ENCODE assay signal across 1 cellular context in the genomic region with DNA sequence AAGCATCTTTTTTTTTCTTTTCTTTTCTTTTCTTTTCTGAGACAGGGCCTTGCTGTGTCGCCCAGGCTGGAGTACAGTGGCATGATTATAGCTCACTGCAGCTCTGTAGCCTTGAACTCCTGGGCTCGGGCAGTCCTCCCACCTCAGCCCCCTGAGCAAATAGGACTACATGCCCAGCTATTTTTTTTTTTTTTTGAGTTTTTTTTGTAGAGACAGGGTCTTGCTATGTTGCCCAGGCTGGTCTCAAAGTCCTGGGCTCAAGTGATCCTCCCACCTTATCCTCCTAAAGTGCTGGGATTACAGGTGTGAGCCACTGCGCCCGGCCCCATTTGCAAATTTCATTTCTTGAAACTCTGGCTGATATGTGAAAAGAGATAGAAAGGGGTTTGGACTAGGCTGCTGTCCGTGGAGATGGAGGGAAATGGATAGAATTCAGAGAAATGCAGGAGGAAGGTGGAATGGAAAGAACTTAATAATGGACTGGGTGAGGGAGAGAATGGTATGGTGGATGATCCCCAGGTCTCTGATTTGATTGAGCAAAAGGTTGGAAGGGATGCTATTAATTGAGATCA.
TF ChIP-seq lines count a peak whose summit lies in the region.

No MANE protein-coding gene starts in this region.

TF ChIP-seq in HepG2, 621 proteins besides CTCF, POLR2A, EP300 and RAD21 (continued from another document):
- TF ChIP-seq GMEB2 (CRISPR knock-in tag; IDR thresholded peaks at IDR 0.05; ENCODE audit: low read depth) = no peak
- TF ChIP-seq ARID3A (IDR thresholded peaks at IDR 0.05; ENCODE audit: low read depth, low read length) = no peak
- no peak for TF ChIP-seq ZNF317 (CRISPR knock-in tag; IDR thresholded peaks at IDR 0.05)
- TF ChIP-seq, protein P1, sequence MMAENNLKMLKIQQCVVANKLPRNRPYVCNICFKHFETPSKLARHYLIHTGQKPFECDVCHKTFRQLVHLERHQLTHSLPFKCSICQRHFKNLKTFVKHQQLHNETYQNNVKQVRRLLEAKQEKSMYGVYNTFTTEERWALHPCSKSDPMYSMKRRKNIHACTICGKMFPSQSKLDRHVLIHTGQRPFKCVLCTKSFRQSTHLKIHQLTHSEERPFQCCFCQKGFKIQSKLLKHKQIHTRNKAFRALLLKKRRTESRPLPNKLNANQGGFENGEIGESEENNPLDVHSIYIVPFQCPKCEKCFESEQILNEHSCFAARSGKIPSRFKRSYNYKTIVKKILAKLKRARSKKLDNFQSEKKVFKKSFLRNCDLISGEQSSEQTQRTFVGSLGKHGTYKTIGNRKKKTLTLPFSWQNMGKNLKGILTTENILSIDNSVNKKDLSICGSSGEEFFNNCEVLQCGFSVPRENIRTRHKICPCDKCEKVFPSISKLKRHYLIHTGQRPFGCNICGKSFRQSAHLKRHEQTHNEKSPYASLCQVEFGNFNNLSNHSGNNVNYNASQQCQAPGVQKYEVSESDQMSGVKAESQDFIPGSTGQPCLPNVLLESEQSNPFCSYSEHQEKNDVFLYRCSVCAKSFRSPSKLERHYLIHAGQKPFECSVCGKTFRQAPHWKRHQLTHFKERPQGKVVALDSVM (CRISPR knock-in tag; IDR thresholded peaks at IDR 0.05) = no peak
- TF ChIP-seq ZNF121 (CRISPR knock-in tag; IDR thresholded peaks at IDR 0.05) = peak; percentile 98
- TF ChIP-seq TAF1 (CRISPR knock-in tag; IDR thresholded peaks at IDR 0.05) = no peak
- no peak for TF ChIP-seq HNRNPLL (IDR thresholded peaks at IDR 0.05; ENCODE audit: low read depth, low read length, poor library complexity, severe bottlenecking)
- no peak for TF ChIP-seq ZNF484 (CRISPR knock-in tag; IDR thresholded peaks at IDR 0.05; ENCODE audit: borderline replicate concordance, low read depth)
- no peak for TF ChIP-seq HMG20B (CRISPR knock-in tag; conservative IDR thresholded peaks at IDR 0.05)
- TF ChIP-seq CCAR2 (optimal IDR thresholded peaks at IDR 0.05; ENCODE audit: low read depth, low read length) = no peak
- peak; percentile 41; the same call in 1 of the 2 replicates for TF ChIP-seq ZMYM2 (CRISPR knock-in tag; IDR thresholded peaks at IDR 0.05)
- TF ChIP-seq ZNF326 (CRISPR knock-in tag; IDR thresholded peaks at IDR 0.05; ENCODE audit: borderline replicate concordance) = no peak
- no peak for TF ChIP-seq ZC3H4 (CRISPR knock-in tag; IDR thresholded peaks at IDR 0.05; ENCODE audit: borderline replicate concordance)
- no peak for TF ChIP-seq KLF9 (CRISPR knock-in tag; IDR thresholded peaks at IDR 0.05; ENCODE audit: low read depth)
- no peak for TF ChIP-seq NR2F2 (IDR thresholded peaks at IDR 0.05; ENCODE audit: borderline replicate concordance, low read depth)
- no peak for TF ChIP-seq ZNF12 (CRISPR knock-in tag; IDR thresholded peaks at IDR 0.05)
- TF ChIP-seq ZNF687 (CRISPR knock-in tag; IDR thresholded peaks at IDR 0.05) = no peak
- no peak for TF ChIP-seq GABPB1 (CRISPR knock-in tag; IDR thresholded peaks at IDR 0.05)
- no peak for TF ChIP-seq ARHGAP35 (CRISPR knock-in tag; IDR thresholded peaks at IDR 0.05; ENCODE audit: borderline replicate concordance)
- TF ChIP-seq ZBTB38 (CRISPR knock-in tag; IDR thresholded peaks at IDR 0.05) = no peak
- no peak for TF ChIP-seq ZNF18 (CRISPR knock-in tag; IDR thresholded peaks at IDR 0.05; ENCODE audit: insufficient replicate concordance)
- TF ChIP-seq ZFX (CRISPR knock-in tag; IDR thresholded peaks at IDR 0.05; ENCODE audit: low read depth) = peak; percentile 49; the same call in 1 of the 2 replicates
- TF ChIP-seq ZMYM3 (CRISPR knock-in tag; IDR thresholded peaks at IDR 0.05) = peak; percentile 84
- no peak for TF ChIP-seq SMAD9 (CRISPR knock-in tag; IDR thresholded peaks at IDR 0.05)
- TF ChIP-seq RARA (CRISPR knock-in tag; IDR thresholded peaks at IDR 0.05) = peak; percentile 29; the same call in 1 of the 2 replicates
- no peak for TF ChIP-seq ZSCAN21 (CRISPR knock-in tag; IDR thresholded peaks at IDR 0.05; ENCODE audit: borderline replicate concordance)
- TF ChIP-seq PBX2 (CRISPR knock-in tag; IDR thresholded peaks at IDR 0.05) = no peak
